In genomic region chr17:42519546-42520444, GRCh38 we compare ENCODE assay signal across 10 cellular contexts. TPM values are rescaled to one million over a fixed set of nuclear protein-coding genes. Genes with fewer than 3 reads are reported as not detected.
DNase-seq lines count a peak whose midpoint lies in the region; ATAC-seq, FAIRE-seq and TF ChIP-seq lines count a peak whose summit lies in the region.
"Had no signal": no experiment of that assay in that cellular context is flagged by ENCODE, and none has a peak within 500 bp of the region (broad histone marks: within the 10 kb centered on the region; RNA-seq: fewer than 3 reads in every experiment).

No MANE protein-coding gene starts in this region.

- BruUV-seq in K562 (replicated peaks; lab: Mats Ljungman, UMichigan) (no TSS peak), OCI-LY7 (replicated peaks; lab: Mats Ljungman, UMichigan) (no TSS peak)

- H4K20me1 ChIP-seq in K562 (replicated peaks; ENCODE audit: control insufficient read depth, insufficient read depth, low read length) (no peaks in the 10 kb centered on the region), hepatocyte (ENCODE audit: insufficient read depth, poor library complexity, severe bottlenecking) (no peaks in the 10 kb centered on the region), OCI-LY7 (ENCODE audit: insufficient read depth, low read length) (no peaks in the 10 kb centered on the region)

- peak; percentile 42 for ATAC-seq in K562
- ATAC-seq in GM18907 (IDR thresholded peaks at IDR 0.05; ENCODE audit: unreplicated experiment), result no peak

- DNase-seq in HFFc6, result peak; percentile 98
- peak in 2 of 4 experiments; percentile 40 to 65 for DNase-seq in K562 (ENCODE audit: extremely low read depth in 1 of 4, low spot score in 3 of 4)
- peak; percentile 91 for DNase-seq in hepatocyte (ENCODE audit: low spot score)
- peak; percentile 96 for DNase-seq in retinal pigment epithelial cell (ENCODE audit: low read depth)
- DNase-seq in KBM-7, result no peak
- DNase-seq in OCI-LY7 (ENCODE audit: low spot score), result no peak
- DNase-seq in effector CD4-positive, alpha-beta T cell, result no peak

- H3K4me2 ChIP-seq in K562 (ENCODE audit: insufficient read depth, low read length), result peak overlapping the region; percentile 63
- H3K4me2 ChIP-seq in hepatocyte, result peak overlapping the region; percentile 54
- H3K4me2 ChIP-seq in OCI-LY7 (ENCODE audit: low read length), result no peak overlapping the region

- H3K9me3 ChIP-seq in K562 (replicated peaks; ENCODE audit: control insufficient read depth, insufficient read depth, low read depth, low read length) (no peaks in the 10 kb centered on the region), hepatocyte (ENCODE audit: low read depth) (no peaks in the 10 kb centered on the region), OCI-LY7 (ENCODE audit: low read length) (no peaks in the 10 kb centered on the region)

- WGBS in K562 (ENCODE audit: insufficient coverage, low coverage, missing lambda C conversion rate), result 31% methylated on average over 12 of the region's 12 CpGs
- WGBS in hepatocyte (ENCODE audit: low lambda C conversion rate, missing lambda C conversion rate), result 35% methylated on average over 12 of the region's 12 CpGs

- H3K79me2 ChIP-seq in K562 (ENCODE audit: control insufficient read depth, insufficient read depth, low read length), result peaks cover 11% of the 10 kb centered on the region; the same call in 1 of the 3 replicates
- no peaks in the 10 kb centered on the region for H3K79me2 ChIP-seq in hepatocyte
- no peaks in the 10 kb centered on the region for H3K79me2 ChIP-seq in OCI-LY7 (ENCODE audit: insufficient read depth, low read depth, low read length)

- peak overlapping the region; percentile 63 for H3K4me3 Mint-ChIP-seq in HFFc6
- H3K4me3 Mint-ChIP-seq: stimulated activated naive CD8-positive, alpha-beta T cell treated with anti-CD3 and anti-CD28 coated beads, Interleukin-15, Interleukin-2, amounts not matched to agents 100 ng/mL and 50 ng/mL, for 24 hours; T-helper 1 cell treated with Interleukin-12 subunit alpha and Interleukin-12 subunit beta and Interleukin-4 antibody, amounts not matched to agents 30 μg/mL and 1 μg/mL, for 36 hours had no signal

- FAIRE-seq in K562 (lab: Jason Lieb, UNC), result peak; percentile 51

- POLR2A ChIA-PET in K562 (lab: Yijun Ruan, JAX), result interaction anchor here (0.5 to 3.9 kb wide), 25 partner anchors 8 to 460 kb away, joined by 3 to 15 read pairs (median 4); partner anchors contain the start of genes CAVIN1, NAGLU, PSMC3IP and PTGES3L
- POLR2A ChIA-PET in OCI-LY7 (lab: Charles Lee), result interaction anchor here (0.6 to 1.4 kb wide), 3 partner anchors 35 to 816 kb away, joined by 3 to 6 read pairs (median 3); no protein-coding TSS in a partner anchor

- peak overlapping the region; percentile 86 for H3K27ac ChIP-seq in K562 (ENCODE audit: extremely low read depth, low read depth, low read length)
- peak overlapping the region; percentile 97 for H3K27ac ChIP-seq in hepatocyte
- no peak overlapping the region for H3K27ac ChIP-seq in OCI-LY7 (ENCODE audit: low read depth, low read length, poor library complexity, severe bottlenecking)

- TF ChIP-seq CTCF in HFFc6 (IDR thresholded peaks at IDR 0.05), result no peak
- no peak for TF ChIP-seq CTCF in K562 (IDR thresholded peaks at IDR 0.05 in 2 of 3, conservative IDR thresholded peaks at IDR 0.05 in 1 of 3; ENCODE audit: insufficient read depth in 2 of 3, low read depth in 1 of 3, low read length in 3 of 3)
- no peak for TF ChIP-seq CTCF in hepatocyte (IDR thresholded peaks at IDR 0.05; ENCODE audit: poor library complexity)
- no peak for TF ChIP-seq CTCF in retinal pigment epithelial cell (conservative IDR thresholded peaks at IDR 0.05; ENCODE audit: low read depth, low read length)
- TF ChIP-seq CTCF in OCI-LY7 (conservative IDR thresholded peaks at IDR 0.05; ENCODE audit: low read length), result no peak

- no peak for TF ChIP-seq POLR2A in K562 (conservative IDR thresholded peaks at IDR 0.05)

- CTCF ChIA-PET in K562 (lab: Yijun Ruan, JAX; ENCODE audit: low intra/inter-chr PET ratio) (interaction anchor here (1.1 to 1.6 kb wide), 4 partner anchors 8 to 198 kb away, joined by 3 to 6 read pairs (median 4); no protein-coding TSS in a partner anchor), OCI-LY7 (lab: Charles Lee; ENCODE audit: unreplicated experiment) (no interaction called here)

- H3K36me3 ChIP-seq in K562 (ENCODE audit: control insufficient read depth, insufficient read depth, low read length), result peaks cover 74% of the 10 kb centered on the region
- H3K36me3 ChIP-seq in hepatocyte (replicated peaks; ENCODE audit: insufficient read depth, low read depth), result no peaks in the 10 kb centered on the region
- H3K36me3 ChIP-seq in OCI-LY7 (ENCODE audit: insufficient read depth, low read length), result no peaks in the 10 kb centered on the region

- H3K9ac ChIP-seq in K562 (ENCODE audit: insufficient read depth in 1 of 2, low read depth in 2 of 2, low read length in 2 of 2), result peak overlapping the region; percentile 62 to 86

- H3K9me1 ChIP-seq in K562 (ENCODE audit: control insufficient read depth, insufficient read depth, low read length), result peaks cover 7% of the 10 kb centered on the region

- H3K27me3 Mint-ChIP-seq in HFFc6 (ENCODE audit: insufficient read depth), result peaks cover 6% of the 10 kb centered on the region

- no peaks in the 10 kb centered on the region for H3K9me3 Mint-ChIP-seq in HFFc6
- H3K9me3 Mint-ChIP-seq: stimulated activated naive CD8-positive, alpha-beta T cell treated with anti-CD3 and anti-CD28 coated beads, Interleukin-15, Interleukin-2, amounts not matched to agents 100 ng/mL and 50 ng/mL, for 24 hours; T-helper 1 cell treated with Interleukin-12 subunit alpha and Interleukin-12 subunit beta and Interleukin-4 antibody, amounts not matched to agents 30 μg/mL and 1 μg/mL, for 36 hours had no signal

- intact Hi-C loops in K562 (cut with micrococcal nuclease) (loop anchor here (5.0 kb wide), 4 partner anchors 47 to 197 kb away; no protein-coding TSS in a partner anchor), OCI-LY7 (cut with micrococcal nuclease; ENCODE audit: unreplicated experiment) (no loop called here)

- no peak for TF ChIP-seq RAD21 in K562 (CRISPR knock-in tag; conservative IDR thresholded peaks at IDR 0.05 in 1 of 2, IDR thresholded peaks at IDR 0.05 in 1 of 2)

- peaks cover 88% of the 10 kb centered on the region for H3K4me1 Mint-ChIP-seq in HFFc6 (ENCODE audit: low read depth)

- in situ Hi-C loops in K562 (cut with MboI), result no loop called here
- in situ Hi-C loops in KBM-7 (cut with MboI; ENCODE audit: low pct_unique_long_range_greater_than_20kb, low sequenced_read_pairs), result loop anchor here (25.0 kb wide), 1 partner anchor 207 kb away; no protein-coding TSS in a partner anchor

- no peaks in the 10 kb centered on the region for H3K9me2 ChIP-seq in hepatocyte (replicated peaks; ENCODE audit: insufficient read depth)
- H3K9me2 ChIP-seq in OCI-LY7 (ENCODE audit: insufficient read depth, low read length), result no peaks in the 10 kb centered on the region

- H3K4me1 ChIP-seq in K562 (replicated peaks in 1 of 2; ENCODE audit: control insufficient read depth in 2 of 2, insufficient read depth in 2 of 2, low read length in 2 of 2) (peaks cover 51 to 68% of the 10 kb centered on the region in 2 experiments), hepatocyte (ENCODE audit: insufficient read depth) (peaks cover 53% of the 10 kb centered on the region), OCI-LY7 (ENCODE audit: insufficient read depth, low read length, poor library complexity, severe bottlenecking) (peaks cover 6% of the 10 kb centered on the region)

- TF ChIP-seq EP300 in K562 (IDR thresholded peaks at IDR 0.05; ENCODE audit: low read length), result no peak

- H3K27me3 ChIP-seq in K562 (ENCODE audit: control insufficient read depth in 2 of 2, insufficient read depth in 2 of 2, low read length in 2 of 2) (no peaks in the 10 kb centered on the region), hepatocyte (no peaks in the 10 kb centered on the region)

- no peak overlapping the region for H2AFZ ChIP-seq in K562 (ENCODE audit: low read depth, low read length)
- H2AFZ ChIP-seq in hepatocyte, result no peak overlapping the region
- H2AFZ ChIP-seq in OCI-LY7 (ENCODE audit: low read length), result no peak overlapping the region

- H3K27ac Mint-ChIP-seq in HFFc6, result peak overlapping the region; percentile 97
- H3K27ac Mint-ChIP-seq: stimulated activated naive CD8-positive, alpha-beta T cell treated with anti-CD3 and anti-CD28 coated beads, Interleukin-15, Interleukin-2, amounts not matched to agents 100 ng/mL and 50 ng/mL, for 24 hours; T-helper 1 cell treated with Interleukin-12 subunit alpha and Interleukin-12 subunit beta and Interleukin-4 antibody, amounts not matched to agents 30 μg/mL and 1 μg/mL, for 36 hours had no signal

- H3K4me3 ChIP-seq in K562 (no peak overlapping the region), hepatocyte (no peak overlapping the region), retinal pigment epithelial cell (ENCODE audit: low read length) (no peak overlapping the region), OCI-LY7 (ENCODE audit: low read depth, low read length, poor library complexity, severe bottlenecking) (no peak overlapping the region)

- H3K36me3 Mint-ChIP-seq in HFFc6 (ENCODE audit: low read depth), result peaks cover 20% of the 10 kb centered on the region

RNA-seq across cellular contexts. Expression of gene NAGLU, which starts 16.2 kb away (rescaled TPM):
- total RNA-seq in HFFc6 (2021; fragmentation: NEBNext Ultra II Directional; extraction: Animal tissue kit (Norgen Biotek cat#: 25700)), result 10 to 100 TPM; 38.7 to 43.1 (median 39.9) TPM
- total RNA-seq in K562 (2011; cell fraction: chromatin; rRNA removed; ENCODE audit: low replicate concordance), result 16.1 and 63.4 TPM in 2 replicates
- total RNA-seq in K562 (2011; cell fraction: nucleolus; rRNA removed), result 75.0 and 82.4 TPM in 2 replicates
- total RNA-seq in K562 (2011; cell fraction: nucleoplasm; rRNA removed), result 39.3 and 45.6 TPM in 2 replicates
- total RNA-seq in K562 (2014; rRNA removed), result 13.9 and 14.0 TPM in 2 replicates
- total RNA-seq in K562 (2014; rRNA removed; fragmentation: Illumina TruSeq; extraction: Trizol), result 2.6 and 3.6 TPM in 2 replicates
- 9.3 and 10.7 TPM in 2 replicates for total RNA-seq in K562 (2015; rRNA removed; fragmentation: Illumina TruSeq; extraction: Trizol)
- 18.0 and 21.5 TPM in 2 replicates for total RNA-seq in K562 (2021)
- 8.5 and 8.6 TPM in 2 replicates for polyA plus RNA-seq in K562 (2011; rRNA removed)
- 7.8 and 21.4 TPM in 2 replicates for polyA plus RNA-seq in K562 (2011; cell fraction: cytosol; rRNA removed)
- 29.1 and 66.7 TPM in 2 replicates for polyA plus RNA-seq in K562 (2011; cell fraction: nucleus; rRNA removed)
- polyA plus RNA-seq in K562 (2012), result 10.6 and 14.8 TPM in 2 replicates
- 6.2 and 12.7 TPM in 2 replicates for polyA plus RNA-seq in K562 (2014; fragmentation: Illumina TruSeq; extraction: Trizol)
- under 1 TPM; 0.04 to 0.21 TPM for polyA plus RNA-seq in K562 (2014; fragmentation: Nextera tagmentation; extraction: Ambion mirVana)
- polyA plus RNA-seq in K562 (2014; rRNA removed), result 17.2 and 20.8 TPM in 2 replicates
- 2.3 and 6.4 TPM in 2 replicates for polyA minus RNA-seq in K562 (2011; rRNA and poly(A)+ RNA removed)
- 3.2 and 8.1 TPM in 2 replicates for polyA minus RNA-seq in K562 (2011; cell fraction: cytosol; rRNA and poly(A)+ RNA removed)
- polyA minus RNA-seq in K562 (2011; cell fraction: nucleus; rRNA and poly(A)+ RNA removed), result 17.4 and 22.3 TPM in 2 replicates
- total RNA-seq in hepatocyte, result 76.4 and 78.1 TPM in 2 replicates
- polyA plus RNA-seq in hepatocyte, result 121 and 152 TPM in 2 replicates
- total RNA-seq in OCI-LY7 (2014; rRNA removed; shearing (Covaris generic)), result 25.3 and 37.6 TPM in 2 replicates
- 42.8 and 46.6 TPM in 2 replicates for total RNA-seq in OCI-LY7 (2022)

RNA-seq across cellular contexts. Expression of gene HSD17B1, which starts 32.9 kb away (rescaled TPM):
- 1 to 10 TPM in 4 of 6 experiments, under 1 TPM in 2; 0.66 to 1.5 (median 1.1) TPM for total RNA-seq in HFFc6 (2021; fragmentation: NEBNext Ultra II Directional; extraction: Animal tissue kit (Norgen Biotek cat#: 25700))
- 3.9 and 8.6 TPM in 2 replicates for total RNA-seq in K562 (2011; cell fraction: chromatin; rRNA removed; ENCODE audit: low replicate concordance)
- total RNA-seq in K562 (2011; cell fraction: nucleolus; rRNA removed), result 9.5 TPM in 2 replicates
- total RNA-seq in K562 (2011; cell fraction: nucleoplasm; rRNA removed), result 5.4 and 5.5 TPM in 2 replicates
- total RNA-seq in K562 (2014; rRNA removed) (21.1 and 25.0 TPM in 2 replicates), K562 (2014; rRNA removed; fragmentation: Illumina TruSeq; extraction: Trizol) (1.1 and 1.3 TPM in 2 replicates), K562 (2015; rRNA removed; fragmentation: Illumina TruSeq; extraction: Trizol) (6.7 and 7.1 TPM in 2 replicates), K562 (2021) (12.9 and 13.9 TPM in 2 replicates), hepatocyte (0.12 and 2.7 TPM in 2 replicates), OCI-LY7 (2022) (2.1 and 2.2 TPM in 2 replicates)
- polyA plus RNA-seq in K562 (2011; rRNA removed) (3.6 and 5.3 TPM in 2 replicates), K562 (2014; fragmentation: Illumina TruSeq; extraction: Trizol) (1.6 and 7.0 TPM in 2 replicates), K562 (2014; fragmentation: Nextera tagmentation; extraction: Ambion mirVana) (under 1 TPM; 0.55 to 0.73 TPM), K562 (2014; rRNA removed) (17.0 and 17.3 TPM in 2 replicates), hepatocyte (4.8 and 6.6 TPM in 2 replicates)
- polyA plus RNA-seq in K562 (2011; cell fraction: cytosol; rRNA removed), result 6.4 and 18.6 TPM in 2 replicates
- polyA plus RNA-seq in K562 (2011; cell fraction: nucleus; rRNA removed), result 3.8 and 8.0 TPM in 2 replicates
- 10.9 and 13.0 TPM in 2 replicates for polyA plus RNA-seq in K562 (2012)
- polyA minus RNA-seq in K562 (2011; rRNA and poly(A)+ RNA removed), result 0.66 and 0.84 TPM in 2 replicates
- polyA minus RNA-seq in K562 (2011; cell fraction: cytosol; rRNA and poly(A)+ RNA removed), result 4.9 and 8.0 TPM in 2 replicates
- 2.3 and 2.7 TPM in 2 replicates for polyA minus RNA-seq in K562 (2011; cell fraction: nucleus; rRNA and poly(A)+ RNA removed)
- total RNA-seq in OCI-LY7 (2014; rRNA removed; shearing (Covaris generic)), result 1.1 and 2.5 TPM in 2 replicates

RNA-seq across cellular contexts. Expression of gene COASY, which starts 42.2 kb away (rescaled TPM):
- total RNA-seq in HFFc6 (2021; fragmentation: NEBNext Ultra II Directional; extraction: Animal tissue kit (Norgen Biotek cat#: 25700)), result 10 to 100 TPM; 64.6 to 77.6 (median 71.1) TPM
- 117 and 276 TPM in 2 replicates for total RNA-seq in K562 (2011; cell fraction: chromatin; rRNA removed; ENCODE audit: low replicate concordance)
- total RNA-seq in K562 (2011; cell fraction: nucleolus; rRNA removed), result 148 and 164 TPM in 2 replicates
- 145 and 162 TPM in 2 replicates for total RNA-seq in K562 (2011; cell fraction: nucleoplasm; rRNA removed)
- total RNA-seq in K562 (2014; rRNA removed), result 43.5 and 62.9 TPM in 2 replicates
- total RNA-seq in K562 (2014; rRNA removed; fragmentation: Illumina TruSeq; extraction: Trizol), result 33.3 and 43.2 TPM in 2 replicates
- 25.4 and 32.0 TPM in 2 replicates for total RNA-seq in K562 (2015; rRNA removed; fragmentation: Illumina TruSeq; extraction: Trizol)
- total RNA-seq in K562 (2021), result 167 and 175 TPM in 2 replicates
- polyA plus RNA-seq in K562 (2011; rRNA removed), result 38.7 and 58.6 TPM in 2 replicates
- polyA plus RNA-seq in K562 (2011; cell fraction: cytosol; rRNA removed), result 34.8 and 93.5 TPM in 2 replicates
- 262 and 432 TPM in 2 replicates for polyA plus RNA-seq in K562 (2011; cell fraction: nucleus; rRNA removed)
- 137 and 160 TPM in 2 replicates for polyA plus RNA-seq in K562 (2012)
- 99.8 and 139 TPM in 2 replicates for polyA plus RNA-seq in K562 (2014; fragmentation: Illumina TruSeq; extraction: Trizol)
- polyA plus RNA-seq in K562 (2014; fragmentation: Nextera tagmentation; extraction: Ambion mirVana), result 10 to 100 TPM; 62.3 to 80.6 TPM
- polyA plus RNA-seq in K562 (2014; rRNA removed), result 80.5 and 95.2 TPM in 2 replicates
- polyA minus RNA-seq in K562 (2011; rRNA and poly(A)+ RNA removed), result 19.9 and 27.4 TPM in 2 replicates
- polyA minus RNA-seq in K562 (2011; cell fraction: cytosol; rRNA and poly(A)+ RNA removed), result 39.1 and 51.2 TPM in 2 replicates
- 39.4 and 40.0 TPM in 2 replicates for polyA minus RNA-seq in K562 (2011; cell fraction: nucleus; rRNA and poly(A)+ RNA removed)
- 27.7 and 33.9 TPM in 2 replicates for total RNA-seq in hepatocyte
- 91.6 and 93.9 TPM in 2 replicates for polyA plus RNA-seq in hepatocyte
- total RNA-seq in OCI-LY7 (2014; rRNA removed; shearing (Covaris generic)), result 32.6 and 42.9 TPM in 2 replicates
- total RNA-seq in OCI-LY7 (2022), result 123 and 125 TPM in 2 replicates

RNA-seq across cellular contexts. Expression of gene MLX, which starts 47.1 kb away (rescaled TPM):
- total RNA-seq in HFFc6 (2021; fragmentation: NEBNext Ultra II Directional; extraction: Animal tissue kit (Norgen Biotek cat#: 25700)), result 10 to 100 TPM; 40.7 to 48.3 (median 47.0) TPM
- 94.6 and 259 TPM in 2 replicates for total RNA-seq in K562 (2011; cell fraction: chromatin; rRNA removed; ENCODE audit: low replicate concordance)
- total RNA-seq in K562 (2011; cell fraction: nucleolus; rRNA removed), result 158 and 168 TPM in 2 replicates
- total RNA-seq in K562 (2011; cell fraction: nucleoplasm; rRNA removed), result 148 and 161 TPM in 2 replicates
- total RNA-seq in K562 (2014; rRNA removed) (42.9 and 51.6 TPM in 2 replicates), K562 (2014; rRNA removed; fragmentation: Illumina TruSeq; extraction: Trizol) (41.2 and 45.4 TPM in 2 replicates), K562 (2015; rRNA removed; fragmentation: Illumina TruSeq; extraction: Trizol) (47.6 and 48.6 TPM in 2 replicates), K562 (2021) (50.0 and 55.1 TPM in 2 replicates), hepatocyte (29.7 and 34.0 TPM in 2 replicates), OCI-LY7 (2022) (51.2 and 53.5 TPM in 2 replicates)
- polyA plus RNA-seq in K562 (2011; rRNA removed) (41.8 and 58.9 TPM in 2 replicates), K562 (2014; fragmentation: Illumina TruSeq; extraction: Trizol) (71.5 and 84.2 TPM in 2 replicates), K562 (2014; fragmentation: Nextera tagmentation; extraction: Ambion mirVana) (100 to 1,000 TPM in 1 of 2 experiments, 10 to 100 TPM in 1; 82.7 to 100 TPM), K562 (2014; rRNA removed) (71.3 and 82.0 TPM in 2 replicates), hepatocyte (33.1 and 39.5 TPM in 2 replicates)
- polyA plus RNA-seq in K562 (2011; cell fraction: cytosol; rRNA removed), result 35.1 and 46.5 TPM in 2 replicates
- polyA plus RNA-seq in K562 (2011; cell fraction: nucleus; rRNA removed), result 76.8 and 145 TPM in 2 replicates
- 46.8 and 71.4 TPM in 2 replicates for polyA plus RNA-seq in K562 (2012)
- 42.5 and 66.7 TPM in 2 replicates for polyA minus RNA-seq in K562 (2011; rRNA and poly(A)+ RNA removed)
- 16.9 and 28.1 TPM in 2 replicates for polyA minus RNA-seq in K562 (2011; cell fraction: cytosol; rRNA and poly(A)+ RNA removed)
- 36.9 and 49.1 TPM in 2 replicates for polyA minus RNA-seq in K562 (2011; cell fraction: nucleus; rRNA and poly(A)+ RNA removed)
- 31.6 and 33.6 TPM in 2 replicates for total RNA-seq in OCI-LY7 (2014; rRNA removed; shearing (Covaris generic))

RNA-seq across cellular contexts. Expression of gene PSMC3IP, which starts 57.7 kb away (rescaled TPM):
- 10 to 100 TPM in 5 of 6 experiments, 1 to 10 TPM in 1; 7.3 to 18.2 (median 16.0) TPM for total RNA-seq in HFFc6 (2021; fragmentation: NEBNext Ultra II Directional; extraction: Animal tissue kit (Norgen Biotek cat#: 25700))
- total RNA-seq in K562 (2011; cell fraction: chromatin; rRNA removed; ENCODE audit: low replicate concordance), result 63.5 and 83.8 TPM in 2 replicates
- 39.0 and 45.4 TPM in 2 replicates for total RNA-seq in K562 (2011; cell fraction: nucleolus; rRNA removed)
- 59.4 and 78.8 TPM in 2 replicates for total RNA-seq in K562 (2011; cell fraction: nucleoplasm; rRNA removed)
- 46.7 and 50.8 TPM in 2 replicates for total RNA-seq in K562 (2014; rRNA removed)
- total RNA-seq in K562 (2014; rRNA removed; fragmentation: Illumina TruSeq; extraction: Trizol), result 28.1 and 31.6 TPM in 2 replicates
- 26.2 and 27.9 TPM in 2 replicates for total RNA-seq in K562 (2015; rRNA removed; fragmentation: Illumina TruSeq; extraction: Trizol)
- total RNA-seq in K562 (2021), result 29.3 and 34.4 TPM in 2 replicates
- polyA plus RNA-seq in K562 (2011; rRNA removed), result 25.6 and 32.8 TPM in 2 replicates
- polyA plus RNA-seq in K562 (2011; cell fraction: cytosol; rRNA removed), result 11.3 and 14.9 TPM in 2 replicates
- 96.3 and 104 TPM in 2 replicates for polyA plus RNA-seq in K562 (2011; cell fraction: nucleus; rRNA removed)
- 33.2 and 36.0 TPM in 2 replicates for polyA plus RNA-seq in K562 (2012)
- 48.3 and 50.5 TPM in 2 replicates for polyA plus RNA-seq in K562 (2014; fragmentation: Illumina TruSeq; extraction: Trizol)
- 10 to 100 TPM; 13.8 to 16.0 TPM for polyA plus RNA-seq in K562 (2014; fragmentation: Nextera tagmentation; extraction: Ambion mirVana)
- 64.0 and 65.6 TPM in 2 replicates for polyA plus RNA-seq in K562 (2014; rRNA removed)
- 17.9 and 20.6 TPM in 2 replicates for polyA minus RNA-seq in K562 (2011; rRNA and poly(A)+ RNA removed)
- polyA minus RNA-seq in K562 (2011; cell fraction: cytosol; rRNA and poly(A)+ RNA removed), result 4.3 and 7.2 TPM in 2 replicates
- polyA minus RNA-seq in K562 (2011; cell fraction: nucleus; rRNA and poly(A)+ RNA removed), result 24.5 and 27.0 TPM in 2 replicates
- total RNA-seq in hepatocyte, result 1.5 and 1.9 TPM in 2 replicates
- 3.7 and 4.2 TPM in 2 replicates for polyA plus RNA-seq in hepatocyte
- total RNA-seq in OCI-LY7 (2014; rRNA removed; shearing (Covaris generic)), result 27.3 and 40.5 TPM in 2 replicates
- total RNA-seq in OCI-LY7 (2022), result 33.3 and 36.4 TPM in 2 replicates

Comparison
In these comparisons a context has a peak if more than half of its experiments do, and no peak if none do; other contexts are left out.
1. DNase-seq: peak in HFFc6 (single experiment), hepatocyte (single experiment) and retinal pigment epithelial cell (single experiment); none in KBM-7 (single experiment), OCI-LY7 (single experiment) and effector CD4-positive, alpha-beta T cell (single experiment).